31 cellular contexts compared by ENCODE assay signal in genomic region chr16:50568187-50568830, GRCh38. TPM values are rescaled to one million over a fixed set of nuclear protein-coding genes. Genes with fewer than 3 reads are reported as not detected.
A peak's percentile ranks its signal among the peaks of the same experiment; 100 is the strongest.
DNase-seq lines count a peak whose midpoint lies in the region; ATAC-seq, FAIRE-seq and TF ChIP-seq lines count a peak whose summit lies in the region.
"Had no signal": no experiment of that assay in that cellular context is flagged by ENCODE, and none has a peak within 500 bp of the region (broad histone marks: within the 10 kb centered on the region; RNA-seq: fewer than 3 reads in every experiment).

No MANE protein-coding gene starts in this region.

- no peak for TF ChIP-seq CTCF in GM10248 (IDR thresholded peaks at IDR 0.05; ENCODE audit: control extremely low read depth, extremely low read depth, low read depth, missing control alignments)
- TF ChIP-seq CTCF in esophagus muscularis mucosa (IDR thresholded peaks at IDR 0.05): no peak
- no peak for TF ChIP-seq CTCF in spleen (IDR thresholded peaks at IDR 0.05 in 8 of 11, conservative IDR thresholded peaks at IDR 0.05 in 3 of 11)
- TF ChIP-seq CTCF in pancreas (IDR thresholded peaks at IDR 0.05): no peak

- H3K27ac ChIP-seq in esophagus muscularis mucosa (replicated peaks in 1 of 4): peak overlapping the region; percentile 38 to 71 (median 54)
- H3K27ac ChIP-seq in spleen: no peak overlapping the region
- no peak overlapping the region for H3K27ac ChIP-seq in pancreas
- H3K27ac ChIP-seq: colonic mucosa, hepatocyte, SJSA1 had no signal

- DNase-seq in GM10248 (ENCODE audit: extremely low spot score) (peak; percentile 43), esophagus muscularis mucosa (ENCODE audit: extremely low spot score) (no peak), spleen (peak; percentile 22), NCI-H2029 treated with DMSO at 0.1 percent for 48 hours (lab: John Stamatoyannopoulos, UW) (no peak), H54 (ENCODE audit: insufficient read length, low spot score) (no peak), HEK293T (ENCODE audit: extremely low spot score) (no peak), pancreas (no peak)
- DNase-seq: ACHN; activated B cell treated with CpG ODN at 0.5 μM for 24 hours; activated CD4-positive, alpha-beta memory T cell treated with anti-CD3 and anti-CD28 coated beads for 36 hours; activated CD8-positive, alpha-beta memory T cell treated with anti-CD3 and anti-CD28 coated beads, Interleukin-2, amount 50 U/mL, for 48 hours; activated naive CD4-positive, alpha-beta T cell treated with anti-CD3 and anti-CD28 coated beads, Interleukin-2, amount 50 U/mL, for 16 hours; amygdala; BE2C; colonic mucosa; DMS153; HCEC 1CT; Kasumi-1; left cardiac atrium; mesendoderm; naive B cell; NCI-H446 treated with DMSO at 0.1 percent for 48 hours; NCI-H82; stimulated activated CD4-positive, alpha-beta T cell treated with anti-CD3 and anti-CD28 coated beads, Interleukin-4, amount 100 ng/mL, for 24 hours; T-helper 1 cell had no signal

- POLR2A ChIA-PET in GM10248 (lab: Yijun Ruan, JAX): no interaction called here
- POLR2A ChIA-PET in HEK293T (lab: Yijun Ruan, JAX): no interaction called here

- CTCF ChIA-PET in GM10248 (lab: Yijun Ruan, JAX): interaction anchor here (1.3 to 1.8 kb wide), 2 partner anchors 18 to 707 kb away, joined by 3 to 6 read pairs; no protein-coding TSS in a partner anchor
- CTCF ChIA-PET in HEK293T (lab: Yijun Ruan, JAX): no interaction called here

- TF ChIP-seq POLR2A in esophagus muscularis mucosa (IDR thresholded peaks at IDR 0.05; ENCODE audit: low read depth): no peak
- no peak for TF ChIP-seq POLR2A in spleen (IDR thresholded peaks at IDR 0.05)
- no peak for TF ChIP-seq POLR2A in H54 (IDR thresholded peaks at IDR 0.05; ENCODE audit: low read depth, low read length)

- WGBS in esophagus muscularis mucosa: 67% methylated on average over 9 of the region's 9 CpGs
- 62 to 73% (median 64%) methylated on average over 9 of the region's 9 CpGs for WGBS in spleen, 5 donors
- WGBS in pancreas, 2 donors: 86 to 87% methylated on average over 9 of the region's 9 CpGs

- FAIRE-seq in H54 (lab: Jason Lieb, UNC) (no peak), pancreas (lab: Jason Lieb, UNC) (no peak)
- FAIRE-seq: bronchial epithelial cell, frontal cortex had no signal

- H3K4me3 ChIP-seq in esophagus muscularis mucosa: no peak overlapping the region
- no peak overlapping the region for H3K4me3 ChIP-seq in spleen
- no peak overlapping the region for H3K4me3 ChIP-seq in pancreas
- H3K4me3 ChIP-seq: colonic mucosa, hepatocyte, SJSA1 had no signal

- H3K36me3 ChIP-seq in esophagus muscularis mucosa (peaks cover 0 to 39% (median 2%) of the 10 kb centered on the region in 4 donors), spleen (no peaks in the 10 kb centered on the region), pancreas (no peaks in the 10 kb centered on the region)
- H3K36me3 ChIP-seq: BE2C, colonic mucosa, SJSA1 had no signal

- ATAC-seq in HG03064 (IDR thresholded peaks at IDR 0.05; ENCODE audit: low read depth, unreplicated experiment): peak; percentile 80
- no peak for ATAC-seq in pancreas
- ATAC-seq: stimulated activated effector memory CD8-positive, alpha-beta T cell treated with anti-CD3 and anti-CD28 coated beads, Interleukin-12 subunit alpha, Interleukin-12 subunit beta, amount 100 ng/mL, for 72 hours had no signal

- H3K27me3 ChIP-seq in esophagus muscularis mucosa (no peaks in the 10 kb centered on the region), spleen (replicated peaks in 1 of 7) (no peaks in the 10 kb centered on the region), pancreas (no peaks in the 10 kb centered on the region)
- H3K27me3 ChIP-seq: BE2C, colonic mucosa, hepatocyte, SJSA1 had no signal

- H3K9me3 ChIP-seq in esophagus muscularis mucosa (no peaks in the 10 kb centered on the region), spleen (no peaks in the 10 kb centered on the region), pancreas (no peaks in the 10 kb centered on the region)
- H3K9me3 ChIP-seq: BE2C, colonic mucosa had no signal

- H3K4me1 ChIP-seq in esophagus muscularis mucosa (peaks cover 0 to 77% (median 63%) of the 10 kb centered on the region in 4 donors), spleen (peaks cover 0 to 4% (median 0%) of the 10 kb centered on the region in 6 donors), pancreas (no peaks in the 10 kb centered on the region)
- H3K4me1 ChIP-seq: BE2C, colonic mucosa, SJSA1 had no signal

- no peak for TF ChIP-seq EP300 in esophagus muscularis mucosa (IDR thresholded peaks at IDR 0.05)

- intact Hi-C loops in esophagus muscularis mucosa (cut with DNase I): no loop called here
- intact Hi-C loops in spleen (cut with DNase I; ENCODE audit: low total_unique reads): no loop called here
- intact Hi-C loops in pancreas (cut with DNase I): no loop called here

TF ChIP-seq in HEK293T, 16 proteins besides CTCF, POLR2A, EP300 and RAD21:
- TF ChIP-seq FOXM1 (IDR thresholded peaks at IDR 0.05; ENCODE audit: borderline replicate concordance) (no peak), FOXA1 (IDR thresholded peaks at IDR 0.05) (no peak), L3MBTL2 (conservative IDR thresholded peaks at IDR 0.05) (no peak)

RNA-seq across cellular contexts. Expression of gene NKD1, which starts 20.1 kb away (rescaled TPM):
- 10 to 100 TPM; 37.1 to 87.8 (median 54.1) TPM for total RNA-seq in esophagus muscularis mucosa
- 10 to 100 TPM in 1 of 7 donors, 1 to 10 TPM in 6; 1.7 to 15.2 (median 7.0) TPM for total RNA-seq in spleen
- under 1 TPM; 0.11 to 0.74 (median 0.38) TPM for polyA plus RNA-seq in spleen
- 1 to 10 TPM; 3.0 to 5.8 (median 5.1) TPM for total RNA-seq in pancreas
- 1 to 10 TPM in 1 of 2 donors, under 1 TPM in 1; 0.45 to 1.1 TPM for polyA plus RNA-seq in pancreas

Comparison
In these comparisons a context has a peak if more than half of its experiments do, and no peak if none do; other contexts are left out.
1. DNase-seq: peak in GM10248 (single experiment) and spleen (single experiment); none in esophagus muscularis mucosa (single experiment), NCI-H2029 treated with DMSO at 0.1 percent for 48 hours (single experiment), H54 (single experiment), HEK293T (single experiment) and pancreas (0 of 6).
2. H3K27ac ChIP-seq: peak in esophagus muscularis mucosa (4 of 4); none in spleen (0 of 8) and pancreas (0 of 4).